14 cellular contexts compared by ENCODE assay signal in the genomic region with DNA sequence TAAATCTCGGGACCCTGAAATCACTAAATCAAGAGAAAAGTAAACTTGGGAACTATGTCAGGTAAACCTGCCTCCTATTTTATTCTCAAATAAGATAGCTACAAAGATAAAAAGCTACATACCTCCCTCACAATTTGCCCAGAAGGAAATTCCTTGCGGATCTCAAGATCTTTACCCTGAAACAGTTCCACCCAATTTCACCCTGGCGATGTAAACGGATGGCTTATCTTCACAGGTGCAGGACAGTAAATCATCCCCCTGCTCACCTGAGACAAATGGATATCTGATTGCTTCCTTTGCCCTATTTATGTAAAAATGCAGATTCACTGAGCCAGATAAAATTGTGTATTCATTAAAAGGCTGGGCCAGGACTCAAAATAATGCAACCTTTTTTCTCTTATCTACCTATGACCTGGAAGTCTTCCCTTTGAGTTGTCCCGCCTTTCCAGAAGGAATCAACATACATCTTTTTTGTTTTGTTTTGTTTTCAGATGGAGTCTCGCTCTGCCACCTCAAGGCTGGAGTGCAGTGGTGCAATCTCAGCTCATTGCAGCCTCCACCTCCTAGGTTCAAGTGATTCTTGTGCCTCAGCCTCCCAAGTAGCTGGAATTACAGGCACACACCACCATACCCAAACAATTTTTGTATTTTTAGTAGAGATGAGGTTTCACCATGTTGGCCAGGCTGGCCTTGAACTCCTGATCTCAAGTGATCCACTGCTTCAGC. TPM values are rescaled to one million over a fixed set of nuclear protein-coding genes. Genes with fewer than 3 reads are reported as not detected.
"Had no signal": no experiment of that assay in that cellular context is flagged by ENCODE, and none has a peak within 500 bp of the region (broad histone marks: within the 10 kb centered on the region; RNA-seq: fewer than 3 reads in every experiment).

No MANE protein-coding gene starts in this region.

- H3K27ac ChIP-seq: dorsolateral prefrontal cortex, esophagus squamous epithelium, left lung, testis had no signal

- H3K27me3 ChIP-seq: dorsolateral prefrontal cortex, esophagus squamous epithelium, left lung, testis had no signal

- H3K9me3 ChIP-seq: testis had no signal

- H3K4me3 ChIP-seq: dorsolateral prefrontal cortex, esophagus squamous epithelium, left lung, testis had no signal

- ATAC-seq: activated naive CD4-positive, alpha-beta T cell treated with anti-CD3 and anti-CD28 coated beads, Interleukin-2, amount 50 U/mL, for 72 hours; left lung; stimulated activated naive CD8-positive, alpha-beta T cell treated with anti-CD3 and anti-CD28 coated beads, Interleukin-15, amount 100 ng/mL, for 72 hours had no signal

- DNase-seq: activated B cell treated with CpG ODN at 0.5 μM for 24 hours; activated CD4-positive, alpha-beta T cell treated with anti-CD3 and anti-CD28 coated beads, Interleukin-2, amount 50 U/mL, for 1 hour; amygdala; dorsolateral prefrontal cortex; esophagus squamous epithelium; foreskin fibroblast; left lung; mesenchymal stem cell; nephron progenitor cell; stimulated activated CD4-positive, alpha-beta T cell treated with anti-CD3 and anti-CD28 coated beads, Interleukin-4, amount 100 ng/mL, for 4 hours; stimulated activated naive CD8-positive, alpha-beta T cell treated with anti-CD3 and anti-CD28 coated beads, Interleukin-15, amount 100 ng/mL, for 72 hours; testis had no signal

- H3K4me1 ChIP-seq: esophagus squamous epithelium, left lung, testis had no signal

RNA-seq across cellular contexts. Expression of a gene that starts 57.6 kb away (rescaled TPM):
- total RNA-seq: osteocyte had no signal
